ENCODE assay signal across 1 cellular context in genomic region chr13:26253787-26254582, GRCh38.
TF ChIP-seq lines count a peak whose summit lies in the region.

CDK8 (plus strand) TSS chr13:26254129; CDS start chr13:26254642, 513 bp downstream.

TF ChIP-seq in HepG2, 621 proteins besides CTCF, POLR2A, EP300 and RAD21 (continued from another document and continues in another):
- TF ChIP-seq SNAPC4 (CRISPR knock-in tag; IDR thresholded peaks at IDR 0.05) (no peak), ZNF343 (CRISPR knock-in tag; IDR thresholded peaks at IDR 0.05) (0 out of 2 replicates have a peak, but pooled peaks have one; percentile 24), ZSCAN25 (CRISPR knock-in tag; IDR thresholded peaks at IDR 0.05) (no peak), SALL1 (CRISPR knock-in tag; IDR thresholded peaks at IDR 0.05) (peak; percentile 74), AKNA (CRISPR knock-in tag; IDR thresholded peaks at IDR 0.05; ENCODE audit: borderline replicate concordance) (no peak), ZNF556 (CRISPR knock-in tag; IDR thresholded peaks at IDR 0.05; ENCODE audit: borderline replicate concordance) (no peak), ZNF841 (CRISPR knock-in tag; IDR thresholded peaks at IDR 0.05; ENCODE audit: borderline replicate concordance) (no peak), BRCA1 (CRISPR knock-in tag; IDR thresholded peaks at IDR 0.05) (no peak), ZBTB2 (CRISPR knock-in tag; IDR thresholded peaks at IDR 0.05; ENCODE audit: low read depth) (no peak), MAX (IDR thresholded peaks at IDR 0.05) (peak; percentile 81), NFIB (CRISPR knock-in tag; IDR thresholded peaks at IDR 0.05; ENCODE audit: borderline replicate concordance) (no peak), MIXL1 (CRISPR knock-in tag; IDR thresholded peaks at IDR 0.05) (peak; percentile 53; the same call in 1 of the 2 replicates), GFI1 (CRISPR knock-in tag; IDR thresholded peaks at IDR 0.05; ENCODE audit: borderline replicate concordance) (no peak), ZFP90 (CRISPR knock-in tag; IDR thresholded peaks at IDR 0.05; ENCODE audit: borderline replicate concordance) (no peak), ZBTB42 (CRISPR knock-in tag; IDR thresholded peaks at IDR 0.05) (no peak), ZNF468 (CRISPR knock-in tag; IDR thresholded peaks at IDR 0.05) (no peak), ZNF737 (CRISPR knock-in tag; IDR thresholded peaks at IDR 0.05; ENCODE audit: borderline replicate concordance) (no peak), ZBTB26 (CRISPR knock-in tag; IDR thresholded peaks at IDR 0.05; ENCODE audit: borderline replicate concordance) (no peak; the same call in 1 of the 2 replicates), GATA4 (IDR thresholded peaks at IDR 0.05; ENCODE audit: borderline replicate concordance, low read depth) (no peak), RFX3 (CRISPR knock-in tag; IDR thresholded peaks at IDR 0.05) (no peak), PRDM15 (CRISPR knock-in tag; IDR thresholded peaks at IDR 0.05) (no peak), PREB (CRISPR knock-in tag; IDR thresholded peaks at IDR 0.05) (no peak), ZNF646 (CRISPR knock-in tag; IDR thresholded peaks at IDR 0.05) (no peak; the same call in 1 of the 2 replicates), NFKBIZ (CRISPR knock-in tag; IDR thresholded peaks at IDR 0.05) (no peak), IKZF4 (CRISPR knock-in tag; IDR thresholded peaks at IDR 0.05; ENCODE audit: borderline replicate concordance, low read depth, not compliant biosample characterization) (peak; percentile 21), ZNF562 (CRISPR knock-in tag; IDR thresholded peaks at IDR 0.05; ENCODE audit: borderline replicate concordance) (no peak), GABPA (IDR thresholded peaks at IDR 0.05; ENCODE audit: low read depth, low read length) (peak; percentile 24; the same call in 1 of the 2 replicates), GABPA (CRISPR knock-in tag; IDR thresholded peaks at IDR 0.05; ENCODE audit: low read depth) (peak; percentile 74)
